Comparison of ENCODE assay signal across 14 cellular contexts in the genomic region with DNA sequence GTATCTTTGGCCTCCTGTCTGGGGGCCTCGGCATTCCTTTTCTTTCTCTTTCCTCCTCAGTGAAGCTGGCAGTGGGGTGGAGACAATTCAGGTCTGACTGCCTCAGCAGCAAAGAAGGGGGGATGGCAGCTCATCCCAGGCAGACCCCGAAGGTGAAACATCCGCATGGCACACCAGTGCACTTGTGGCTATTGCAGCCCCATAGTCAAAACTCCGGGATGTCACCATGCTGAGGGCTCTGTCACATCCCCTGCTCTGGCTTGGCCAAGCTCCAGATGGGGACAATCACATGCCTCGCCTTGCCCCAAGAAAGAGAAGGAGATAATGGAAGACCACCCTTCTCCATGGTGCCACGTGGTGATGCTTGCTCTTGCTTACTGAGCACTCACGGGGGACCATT.
DNase-seq lines count a peak whose midpoint lies in the region; ATAC-seq and TF ChIP-seq lines count a peak whose summit lies in the region.
"Had no signal": no experiment of that assay in that cellular context is flagged by ENCODE, and none has a peak within 500 bp of the region (broad histone marks: within the 10 kb centered on the region; RNA-seq: fewer than 3 reads in every experiment).

No MANE protein-coding gene starts in this region.

- H3K36me3 Mint-ChIP-seq in stimulated activated naive CD8-positive, alpha-beta T cell treated with anti-CD3 and anti-CD28 coated beads, Interleukin-15, Interleukin-2, amounts not matched to agents 100 ng/mL and 50 ng/mL, for 24 hours (ENCODE audit: low read depth): no peaks in the 10 kb centered on the region
- peaks cover 5% of the 10 kb centered on the region for H3K36me3 Mint-ChIP-seq in activated CD8-positive, alpha-beta T cell treated with anti-CD3 and anti-CD28 coated beads for 36 hours (ENCODE audit: low read depth)
- H3K36me3 Mint-ChIP-seq in naive thymus-derived CD4-positive, alpha-beta T cell: no peaks in the 10 kb centered on the region

- peaks cover 16 to 37% of the 10 kb centered on the region in 2 donors for H3K4me1 ChIP-seq in naive thymus-derived CD4-positive, alpha-beta T cell (ENCODE audit: control insufficient read depth in 2 of 2, insufficient read depth in 2 of 2, low read length in 2 of 2)

- no peaks in the 10 kb centered on the region for H3K27me3 ChIP-seq in naive thymus-derived CD4-positive, alpha-beta T cell (ENCODE audit: control insufficient read depth in 2 of 2, insufficient read depth in 2 of 2, low read length in 2 of 2)

- no peak overlapping the region for H3K27ac ChIP-seq in naive thymus-derived CD4-positive, alpha-beta T cell (ENCODE audit: low read depth, low read length)

- H3K4me3 Mint-ChIP-seq in stimulated activated naive CD8-positive, alpha-beta T cell treated with anti-CD3 and anti-CD28 coated beads, Interleukin-15, Interleukin-2, amounts not matched to agents 100 ng/mL and 50 ng/mL, for 24 hours: peak overlapping the region; percentile 27
- peak overlapping the region in 1 of 2 donors; percentile 46 for H3K4me3 Mint-ChIP-seq in stimulated activated naive CD8-positive, alpha-beta T cell treated with anti-CD3 and anti-CD28 coated beads, Interleukin-15, amount 100 ng/mL, for 72 hours
- no peak overlapping the region for H3K4me3 Mint-ChIP-seq in activated CD8-positive, alpha-beta T cell treated with anti-CD3 and anti-CD28 coated beads for 36 hours
- peak overlapping the region in 9 of 10 donors; percentile 13 to 73 (median 59) for H3K4me3 Mint-ChIP-seq in naive thymus-derived CD4-positive, alpha-beta T cell

- POLR2A ChIA-PET in activated CD8-positive, alpha-beta T cell treated with anti-CD3 and anti-CD28 coated beads for 36 hours (lab: Charles Lee): no interaction called here
- POLR2A ChIA-PET in naive thymus-derived CD4-positive, alpha-beta T cell (lab: Charles Lee): interaction anchor here (0.8 to 2.1 kb wide), 4 partner anchors 18 to 59 kb away, joined by 3 to 8 read pairs (median 6); no protein-coding TSS in a partner anchor

- H3K27ac Mint-ChIP-seq in stimulated activated naive CD8-positive, alpha-beta T cell treated with anti-CD3 and anti-CD28 coated beads, Interleukin-15, Interleukin-2, amounts not matched to agents 100 ng/mL and 50 ng/mL, for 24 hours: no peak overlapping the region
- peak overlapping the region in 1 of 2 donors; percentile 31 for H3K27ac Mint-ChIP-seq in stimulated activated naive CD8-positive, alpha-beta T cell treated with anti-CD3 and anti-CD28 coated beads, Interleukin-15, amount 100 ng/mL, for 72 hours
- peak overlapping the region; percentile 62 for H3K27ac Mint-ChIP-seq in activated CD8-positive, alpha-beta T cell treated with anti-CD3 and anti-CD28 coated beads for 36 hours
- H3K27ac Mint-ChIP-seq in naive thymus-derived CD4-positive, alpha-beta T cell: peak overlapping the region in 7 of 9 donors; percentile 67 to 85 (median 84)

- peak overlapping the region; percentile 14 for H3K4me3 ChIP-seq in naive thymus-derived CD4-positive, alpha-beta T cell (ENCODE audit: low read length)
- H3K4me3 ChIP-seq: skin epidermis had no signal

- no peak for DNase-seq in stimulated activated naive CD8-positive, alpha-beta T cell treated with anti-CD3 and anti-CD28 coated beads, Interleukin-15, amount 100 ng/mL, for 72 hours
- DNase-seq in activated CD8-positive, alpha-beta T cell treated with anti-CD3 and anti-CD28 coated beads for 36 hours: no peak
- no peak for DNase-seq in naive thymus-derived CD4-positive, alpha-beta T cell
- DNase-seq in UCSD-AML1 (lab: John Stamatoyannopoulos, UW; ENCODE audit: unreplicated experiment) (no peak), NCI-H1417 (lab: John Stamatoyannopoulos, UW) (no peak)
- DNase-seq: anterior cingulate cortex; NCI-H146; NCI-H226; NK-92 treated with Interleukin-12 subunit alpha and Interleukin-12 subunit beta, amount 100 ng/mL, for 24 hours; stimulated activated naive B cell treated with anti-CD40 and anti-IgM and Interleukin-4, amounts not matched to agents 10 μg/mL and 1 μg/mL and 100 μg/mL, for 72 hours had no signal

- TF ChIP-seq CTCF in activated CD8-positive, alpha-beta T cell treated with anti-CD3 and anti-CD28 coated beads for 36 hours (IDR thresholded peaks at IDR 0.05): no peak

- H3K4me1 Mint-ChIP-seq in stimulated activated naive CD8-positive, alpha-beta T cell treated with anti-CD3 and anti-CD28 coated beads, Interleukin-15, Interleukin-2, amounts not matched to agents 100 ng/mL and 50 ng/mL, for 24 hours (ENCODE audit: low read depth): peaks cover 32% of the 10 kb centered on the region
- H3K4me1 Mint-ChIP-seq in stimulated activated naive CD8-positive, alpha-beta T cell treated with anti-CD3 and anti-CD28 coated beads, Interleukin-15, amount 100 ng/mL, for 72 hours: peaks cover 33% of the 10 kb centered on the region
- peaks cover 31% of the 10 kb centered on the region for H3K4me1 Mint-ChIP-seq in activated CD8-positive, alpha-beta T cell treated with anti-CD3 and anti-CD28 coated beads for 36 hours (ENCODE audit: low read depth)
- H3K4me1 Mint-ChIP-seq in naive thymus-derived CD4-positive, alpha-beta T cell: peaks cover 26 to 52% (median 46%) of the 10 kb centered on the region in 7 donors

- no peaks in the 10 kb centered on the region for H3K9me3 ChIP-seq in naive thymus-derived CD4-positive, alpha-beta T cell (ENCODE audit: control insufficient read depth in 2 of 3, low read length in 3 of 3)

- intact Hi-C loops in activated CD8-positive, alpha-beta T cell treated with anti-CD3 and anti-CD28 coated beads for 36 hours (cut with micrococcal nuclease): no loop called here
- intact Hi-C loops in naive thymus-derived CD4-positive, alpha-beta T cell (cut with micrococcal nuclease): loop anchor here in 1 of 2 donors (2.0 to 5.0 kb wide), 2 partner anchors 19 to 46 kb away; no protein-coding TSS in a partner anchor

- no peaks in the 10 kb centered on the region for H3K36me3 ChIP-seq in naive thymus-derived CD4-positive, alpha-beta T cell (ENCODE audit: control insufficient read depth in 2 of 3, insufficient read depth in 3 of 3, low read length in 3 of 3)

- H3K9me3 Mint-ChIP-seq in stimulated activated naive CD8-positive, alpha-beta T cell treated with anti-CD3 and anti-CD28 coated beads, Interleukin-15, Interleukin-2, amounts not matched to agents 100 ng/mL and 50 ng/mL, for 24 hours: no peaks in the 10 kb centered on the region
- H3K9me3 Mint-ChIP-seq in stimulated activated naive CD8-positive, alpha-beta T cell treated with anti-CD3 and anti-CD28 coated beads, Interleukin-15, amount 100 ng/mL, for 72 hours: no peaks in the 10 kb centered on the region
- H3K9me3 Mint-ChIP-seq in activated CD8-positive, alpha-beta T cell treated with anti-CD3 and anti-CD28 coated beads for 36 hours: peaks cover 4% of the 10 kb centered on the region
- H3K9me3 Mint-ChIP-seq in naive thymus-derived CD4-positive, alpha-beta T cell: no peaks in the 10 kb centered on the region

- no peaks in the 10 kb centered on the region for H3K27me3 Mint-ChIP-seq in stimulated activated naive CD8-positive, alpha-beta T cell treated with anti-CD3 and anti-CD28 coated beads, Interleukin-15, Interleukin-2, amounts not matched to agents 100 ng/mL and 50 ng/mL, for 24 hours
- no peaks in the 10 kb centered on the region for H3K27me3 Mint-ChIP-seq in stimulated activated naive CD8-positive, alpha-beta T cell treated with anti-CD3 and anti-CD28 coated beads, Interleukin-15, amount 100 ng/mL, for 72 hours
- no peaks in the 10 kb centered on the region for H3K27me3 Mint-ChIP-seq in activated CD8-positive, alpha-beta T cell treated with anti-CD3 and anti-CD28 coated beads for 36 hours
- peaks cover 0 to 22% (median 0%) of the 10 kb centered on the region in 5 donors for H3K27me3 Mint-ChIP-seq in naive thymus-derived CD4-positive, alpha-beta T cell
- H3K27me3 Mint-ChIP-seq: stimulated activated naive B cell treated with anti-CD40 and anti-IgM and Interleukin-4, amounts not matched to agents 10 μg/mL and 1 μg/mL and 100 μg/mL, for 72 hours had no signal

- ATAC-seq in stimulated activated naive CD8-positive, alpha-beta T cell treated with anti-CD3 and anti-CD28 coated beads, Interleukin-15, amount 100 ng/mL, for 72 hours: no peak
- ATAC-seq in activated CD8-positive, alpha-beta T cell treated with anti-CD3 and anti-CD28 coated beads for 36 hours: no peak
- ATAC-seq in naive thymus-derived CD4-positive, alpha-beta T cell: no peak
- no peak for ATAC-seq in HG03571 (IDR thresholded peaks at IDR 0.05; ENCODE audit: unreplicated experiment)
- ATAC-seq in GM18505 (IDR thresholded peaks at IDR 0.05; ENCODE audit: unreplicated experiment): no peak

- CTCF ChIA-PET in activated CD8-positive, alpha-beta T cell treated with anti-CD3 and anti-CD28 coated beads for 36 hours (lab: Charles Lee): no interaction called here
- CTCF ChIA-PET in naive thymus-derived CD4-positive, alpha-beta T cell (lab: Charles Lee): interaction anchor here (0.6 kb wide), 1 partner anchor 91 kb away, joined by 3 read pairs; no protein-coding TSS in a partner anchor

- no peak for TF ChIP-seq POLR2A in GM18505 (IDR thresholded peaks at IDR 0.05; ENCODE audit: borderline replicate concordance, extremely low read depth, insufficient read depth, insufficient read length)
